In the genomic region with DNA sequence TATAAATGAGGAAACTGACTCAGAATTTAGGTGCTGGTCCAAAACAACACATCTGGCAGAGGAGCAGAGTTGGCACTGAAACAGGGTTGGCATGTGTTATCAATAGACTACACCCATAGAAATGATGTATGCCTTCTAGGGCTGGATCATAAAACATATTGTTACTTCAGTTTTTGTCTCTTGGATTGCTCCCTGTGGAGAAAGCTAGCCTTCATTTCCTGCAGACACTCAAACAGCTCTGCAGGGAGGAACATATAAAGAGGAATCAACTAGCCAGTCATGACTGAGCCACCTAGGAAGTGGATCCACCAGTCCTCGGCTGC, we compare ENCODE assay signal across 8 cellular contexts. TPM values are rescaled to one million over a fixed set of nuclear protein-coding genes. Genes with fewer than 3 reads are reported as not detected.
DNase-seq lines count a peak whose midpoint lies in the region; ATAC-seq and TF ChIP-seq lines count a peak whose summit lies in the region.

No MANE protein-coding gene starts in this region.

- H3K4me2 ChIP-seq in skeletal muscle satellite cell (ENCODE audit: low read length) = peak overlapping the region; percentile 78

- DNase-seq in AG09309 (ENCODE audit: low read depth) = no peak
- no peak for DNase-seq in T-helper 17 cell
- DNase-seq in fibroblast of villous mesenchyme (ENCODE audit: low read depth) = no peak
- DNase-seq in LoVo (ENCODE audit: low spot score) = no peak
- no peak for DNase-seq in NCI-H1436 treated with DMSO at 0.1 percent for 48 hours (lab: John Stamatoyannopoulos, UW)
- DNase-seq in NCI-H774 (lab: John Stamatoyannopoulos, UW) = no peak

- TF ChIP-seq CTCF in AG09309 (IDR thresholded peaks at IDR 0.05; ENCODE audit: control insufficient read depth, insufficient read depth, low read depth, low read length, missing control alignments) (no peak), fibroblast of villous mesenchyme (IDR thresholded peaks at IDR 0.05; ENCODE audit: insufficient read depth, low read depth, low read length) (no peak)

- H3K27me3 ChIP-seq in skeletal muscle satellite cell (ENCODE audit: control insufficient read depth, insufficient read depth, low read length) = peaks cover 3% of the 10 kb centered on the region

- H3K36me3 ChIP-seq in skeletal muscle satellite cell (ENCODE audit: insufficient read depth, low read length) = peaks cover 20% of the 10 kb centered on the region

- peaks cover 19% of the 10 kb centered on the region for H3K4me1 ChIP-seq in skeletal muscle satellite cell (ENCODE audit: control insufficient read depth, insufficient read depth, low read length)

- H3K4me3 Mint-ChIP-seq in T-helper 17 cell = peak overlapping the region; percentile 99

- H3K4me3 ChIP-seq in AG09309 (ENCODE audit: control insufficient read depth, low read depth, low read length) = peak overlapping the region; percentile 94
- peak overlapping the region; percentile 95 for H3K4me3 ChIP-seq in fibroblast of villous mesenchyme (ENCODE audit: low read depth, low read length)
- H3K4me3 ChIP-seq in skeletal muscle satellite cell (ENCODE audit: low read length) = peak overlapping the region; percentile 88

- no peaks in the 10 kb centered on the region for H3K27me3 Mint-ChIP-seq in T-helper 17 cell

- peaks cover 26% of the 10 kb centered on the region for H3K4me1 Mint-ChIP-seq in T-helper 17 cell

- peak overlapping the region; percentile 97 for H3K27ac Mint-ChIP-seq in T-helper 17 cell

- peaks cover 6% of the 10 kb centered on the region for H3K36me3 Mint-ChIP-seq in T-helper 17 cell (ENCODE audit: low read depth)

- H3K9me3 ChIP-seq in T-helper 17 cell (ENCODE audit: control insufficient read depth, low read length, poor library complexity, severe bottlenecking) (no peaks in the 10 kb centered on the region), skeletal muscle satellite cell (replicated peaks; ENCODE audit: low read length) (no peaks in the 10 kb centered on the region)

- H3K9ac ChIP-seq in skeletal muscle satellite cell (ENCODE audit: low read depth, low read length) = peak overlapping the region; percentile 94

- ATAC-seq in GM21528 (IDR thresholded peaks at IDR 0.05; ENCODE audit: low FRiP score, unreplicated experiment) = peak; percentile 10
- ATAC-seq in T-helper 17 cell = peak; percentile 5

RNA-seq across cellular contexts. Expression of gene MRPL3, which starts 0.5 kb away (rescaled TPM):
- 10 to 100 TPM; 33.1 to 35.0 TPM for total RNA-seq in T-helper 17 cell
- total RNA-seq in fibroblast of villous mesenchyme = 98.9 and 123 TPM in 2 replicates
- total RNA-seq in skeletal muscle satellite cell (2012; rRNA removed) = 154 and 166 TPM in 2 replicates
